21 cellular contexts compared by ENCODE assay signal in genomic region chr3:59663076-59663850, GRCh38.
A peak's percentile ranks its signal among the peaks of the same experiment; 100 is the strongest.
DNase-seq lines count a peak whose midpoint lies in the region; ATAC-seq and TF ChIP-seq lines count a peak whose summit lies in the region.
"Had no signal": no experiment of that assay in that cellular context is flagged by ENCODE, and none has a peak within 500 bp of the region (broad histone marks: within the 10 kb centered on the region; RNA-seq: fewer than 3 reads in every experiment).

No MANE protein-coding gene starts in this region.

- POLR2A ChIA-PET in Caco-2 (lab: Charles Lee) = no interaction called here
- POLR2A ChIA-PET in PC-9 (lab: Charles Lee; ENCODE audit: unreplicated experiment) = no interaction called here

- H3K23ac ChIP-seq in mesenchymal stem cell (ENCODE audit: low read length in 2 of 2) = no peak overlapping the region

- H3K27ac Mint-ChIP-seq in Caco-2 (ENCODE audit: unreplicated experiment) = peak overlapping the region; percentile 80
- H3K27ac Mint-ChIP-seq in activated naive CD4-positive, alpha-beta T cell treated with anti-CD3 and anti-CD28 coated beads for 36 hours = no peak overlapping the region
- H3K27ac Mint-ChIP-seq: CD14-positive monocyte; CD4-positive, alpha-beta T cell; HFFc6 had no signal

- H4K20me1 ChIP-seq in PC-9 (ENCODE audit: insufficient read depth) = no peaks in the 10 kb centered on the region
- H4K20me1 ChIP-seq: BLaER1 treated with 17β-estradiol and CSF1 and Interleukin-3, amounts not matched to agents 10 nM and 100 nM had no signal

- no peak for TF ChIP-seq EP300 in upper lobe of left lung (IDR thresholded peaks at IDR 0.05)

- H3K36me3 ChIP-seq in Caco-2 (ENCODE audit: control insufficient read depth, insufficient read depth, low read length) (no peaks in the 10 kb centered on the region), PC-9 (ENCODE audit: low read depth) (no peaks in the 10 kb centered on the region), mesenchymal stem cell (ENCODE audit: control insufficient read depth in 1 of 2, insufficient read depth in 2 of 2, low read depth in 1 of 2, low read length in 2 of 2) (no peaks in the 10 kb centered on the region), thyroid gland (no peaks in the 10 kb centered on the region), upper lobe of left lung (no peaks in the 10 kb centered on the region)
- H3K36me3 ChIP-seq: BE2C; BLaER1 treated with 17β-estradiol and CSF1 and Interleukin-3, amounts not matched to agents 10 nM and 100 nM; HAP-1 had no signal

- intact Hi-C loops in Caco-2 (cut with micrococcal nuclease; ENCODE audit: unreplicated experiment) (no loop called here), PC-9 (cut with micrococcal nuclease; ENCODE audit: unreplicated experiment) (no loop called here), thyroid gland (cut with DNase I) (no loop called here)
- intact Hi-C loops in activated naive CD4-positive, alpha-beta T cell treated with anti-CD3 and anti-CD28 coated beads for 36 hours (cut with micrococcal nuclease) = no loop called here

- H3K14ac ChIP-seq in mesenchymal stem cell (ENCODE audit: low read length in 2 of 2) = no peak overlapping the region

- peak overlapping the region in 1 of 2 experiments; percentile 7 for H2BK12ac ChIP-seq in mesenchymal stem cell (ENCODE audit: low read length in 2 of 2)

- no peak overlapping the region for H4K8ac ChIP-seq in mesenchymal stem cell (ENCODE audit: low read length)

- H2BK5ac ChIP-seq in mesenchymal stem cell (ENCODE audit: low read depth, low read length, poor library complexity, severe bottlenecking) = no peak overlapping the region

- H3K4ac ChIP-seq in mesenchymal stem cell (ENCODE audit: low read depth in 1 of 2, low read length in 2 of 2) = no peak overlapping the region

- BruUV-seq in Caco-2 (replicated peaks; lab: Mats Ljungman, UMichigan) = no TSS peak
- no TSS peak for BruUV-seq in PC-9 (replicated peaks; lab: Mats Ljungman, UMichigan)

- H3K18ac ChIP-seq in mesenchymal stem cell (ENCODE audit: low read depth in 1 of 2, low read length in 2 of 2) = no peak overlapping the region

- 97% methylated on average over 1 of the region's 2 CpGs for WGBS in mesenchymal stem cell
- WGBS in thyroid gland, 2 donors = 95% methylated on average over 2 of the region's 2 CpGs
- WGBS in upper lobe of left lung, 2 donors = 94 to 100% methylated on average over 2 of the region's 2 CpGs

- H3K4me2 ChIP-seq in PC-9 (peak overlapping the region; percentile 48), mesenchymal stem cell (ENCODE audit: low read length, poor library complexity, severe bottlenecking) (no peak overlapping the region)
- H3K4me2 ChIP-seq: BLaER1 treated with 17β-estradiol and CSF1 and Interleukin-3, amounts not matched to agents 10 nM and 100 nM had no signal

- CTCF ChIA-PET in Caco-2 (lab: Charles Lee) (no interaction called here), PC-9 (lab: Charles Lee) (interaction anchor here (0.7 kb wide), 1 partner anchor 27 kb away, joined by 12 read pairs; no protein-coding TSS in a partner anchor)
- CTCF ChIA-PET in activated naive CD4-positive, alpha-beta T cell treated with anti-CD3 and anti-CD28 coated beads for 36 hours (lab: Charles Lee) = no interaction called here

- H3K4me3 Mint-ChIP-seq in Caco-2 (ENCODE audit: unreplicated experiment) = peak overlapping the region; percentile 65
- no peak overlapping the region for H3K4me3 Mint-ChIP-seq in activated naive CD4-positive, alpha-beta T cell treated with anti-CD3 and anti-CD28 coated beads for 36 hours
- H3K4me3 Mint-ChIP-seq: CD14-positive monocyte; CD4-positive, alpha-beta T cell; CD8-positive, alpha-beta memory T cell; HFFc6 had no signal

- H3K4me1 ChIP-seq in Caco-2 (peaks cover 18% of the 10 kb centered on the region), PC-9 (replicated peaks; ENCODE audit: insufficient read depth) (peaks cover 26% of the 10 kb centered on the region), mesenchymal stem cell (ENCODE audit: control insufficient read depth, insufficient read depth, low read depth, low read length) (no peaks in the 10 kb centered on the region), thyroid gland (peaks cover 16 to 21% of the 10 kb centered on the region in 2 donors), upper lobe of left lung (peaks cover 13 to 31% (median 19%) of the 10 kb centered on the region in 4 donors)
- H3K4me1 ChIP-seq: BE2C; BLaER1 treated with 17β-estradiol and CSF1 and Interleukin-3, amounts not matched to agents 10 nM and 100 nM had no signal

- H3K27me3 ChIP-seq in Caco-2 (replicated peaks; ENCODE audit: control insufficient read depth, insufficient read depth, low read length) (no peaks in the 10 kb centered on the region), PC-9 (ENCODE audit: insufficient read depth, low read depth) (no peaks in the 10 kb centered on the region), mesenchymal stem cell (ENCODE audit: control insufficient read depth in 1 of 2, insufficient read depth in 1 of 2, low read length in 2 of 2) (no peaks in the 10 kb centered on the region), thyroid gland (no peaks in the 10 kb centered on the region), upper lobe of left lung (no peaks in the 10 kb centered on the region)
- H3K27me3 ChIP-seq: BE2C; BLaER1 treated with 17β-estradiol and CSF1 and Interleukin-3, amounts not matched to agents 10 nM and 100 nM had no signal

- H3K4me3 ChIP-seq in Caco-2 (ENCODE audit: low read depth, low read length) (no peak overlapping the region), PC-9 (no peak overlapping the region), mesenchymal stem cell (ENCODE audit: insufficient read depth in 1 of 2, low read depth in 1 of 2, low read length in 2 of 2) (no peak overlapping the region), thyroid gland (replicated peaks in 1 of 3) (no peak overlapping the region), upper lobe of left lung (no peak overlapping the region)
- H3K4me3 ChIP-seq: BLaER1 treated with 17β-estradiol and CSF1 and Interleukin-3, amounts not matched to agents 10 nM and 100 nM; HAP-1 had no signal

- H3K27me3 Mint-ChIP-seq in Caco-2 (ENCODE audit: insufficient read depth, unreplicated experiment) = no peaks in the 10 kb centered on the region
- no peaks in the 10 kb centered on the region for H3K27me3 Mint-ChIP-seq in activated naive CD4-positive, alpha-beta T cell treated with anti-CD3 and anti-CD28 coated beads for 36 hours (ENCODE audit: low read depth)
- H3K27me3 Mint-ChIP-seq: CD4-positive, alpha-beta T cell had no signal

- no peaks in the 10 kb centered on the region for H3K9me2 ChIP-seq in PC-9 (ENCODE audit: insufficient read depth)

- H3K9me3 Mint-ChIP-seq in Caco-2 (ENCODE audit: unreplicated experiment) = no peaks in the 10 kb centered on the region
- H3K9me3 Mint-ChIP-seq in activated naive CD4-positive, alpha-beta T cell treated with anti-CD3 and anti-CD28 coated beads for 36 hours = peaks cover 1% of the 10 kb centered on the region
- H3K9me3 Mint-ChIP-seq: CD4-positive, alpha-beta T cell; CD8-positive, alpha-beta memory T cell had no signal

- no peak overlapping the region for H2BK120ac ChIP-seq in mesenchymal stem cell (ENCODE audit: low read depth, low read length)

- TF ChIP-seq POLR2A in thyroid gland (IDR thresholded peaks at IDR 0.05) (no peak), upper lobe of left lung (IDR thresholded peaks at IDR 0.05) (no peak)

- no peak overlapping the region for H4K91ac ChIP-seq in mesenchymal stem cell (ENCODE audit: low read length)

- H3K79me2 ChIP-seq in PC-9 (ENCODE audit: low read depth) = no peaks in the 10 kb centered on the region

- no peak overlapping the region for H2BK15ac ChIP-seq in mesenchymal stem cell (ENCODE audit: low read depth, poor library complexity, severe bottlenecking)

- no peak for ATAC-seq in upper lobe of left lung (ENCODE audit: low FRiP score in 2 of 2)

- DNase-seq in Caco-2 (no peak), PC-9 (no peak), mesenchymal stem cell (peak; percentile 29), thyroid gland (no peak), NCI-H2029 (lab: John Stamatoyannopoulos, UW) (no peak), upper lobe of left lung (no peak)
- DNase-seq in activated naive CD4-positive, alpha-beta T cell treated with anti-CD3 and anti-CD28 coated beads for 36 hours = no peak
- DNase-seq: ACHN; AML-193; BE2C; Calu3; CD4-positive, alpha-beta T cell; CD8-positive, alpha-beta memory T cell; DMS53; DMS79 treated with DMSO at 0.1 percent for 48 hours; GF-D8; GOT3; HFFc6 had no signal

- no peak overlapping the region for H2AK5ac ChIP-seq in mesenchymal stem cell (ENCODE audit: low read length, severe bottlenecking)

- no peak overlapping the region for H3K9ac ChIP-seq in mesenchymal stem cell (ENCODE audit: low read length)
- H3K9ac ChIP-seq: BLaER1 treated with 17β-estradiol and CSF1 and Interleukin-3, amounts not matched to agents 10 nM and 100 nM had no signal

- H3K36me3 Mint-ChIP-seq in Caco-2 (ENCODE audit: insufficient read depth, unreplicated experiment) = peaks cover 7% of the 10 kb centered on the region
- no peaks in the 10 kb centered on the region for H3K36me3 Mint-ChIP-seq in activated naive CD4-positive, alpha-beta T cell treated with anti-CD3 and anti-CD28 coated beads for 36 hours (ENCODE audit: low read depth)
- H3K36me3 Mint-ChIP-seq: CD14-positive monocyte had no signal

- H3F3A ChIP-seq in PC-9 (ENCODE audit: insufficient read depth, low read depth) = peaks cover 12% of the 10 kb centered on the region; the same call in 1 of the 2 replicates

- no peak overlapping the region for H3K27ac ChIP-seq in PC-9
- no peak overlapping the region for H3K27ac ChIP-seq in mesenchymal stem cell (ENCODE audit: low read length, poor library complexity, severe bottlenecking)
- peak overlapping the region; percentile 23 to 82 (median 66) for H3K27ac ChIP-seq in thyroid gland
- H3K27ac ChIP-seq in upper lobe of left lung = no peak overlapping the region
- H3K27ac ChIP-seq: BLaER1 treated with 17β-estradiol and CSF1 and Interleukin-3, amounts not matched to agents 10 nM and 100 nM had no signal

- H3K4me1 Mint-ChIP-seq in Caco-2 (ENCODE audit: low read depth, unreplicated experiment) = peaks cover 16% of the 10 kb centered on the region
- no peaks in the 10 kb centered on the region for H3K4me1 Mint-ChIP-seq in activated naive CD4-positive, alpha-beta T cell treated with anti-CD3 and anti-CD28 coated beads for 36 hours (ENCODE audit: low read depth)
- H3K4me1 Mint-ChIP-seq: CD14-positive monocyte; CD8-positive, alpha-beta memory T cell had no signal

- no peak overlapping the region for H2AFZ ChIP-seq in PC-9
- H2AFZ ChIP-seq in mesenchymal stem cell (ENCODE audit: low read depth, low read length) = no peak overlapping the region

- TF ChIP-seq CTCF in Caco-2 (IDR thresholded peaks at IDR 0.05; ENCODE audit: insufficient read depth in 1 of 2, low read depth in 1 of 2, low read length in 1 of 2, severe bottlenecking in 1 of 2, unreplicated experiment in 1 of 2) (no peak), PC-9 (conservative IDR thresholded peaks at IDR 0.05) (no peak), thyroid gland (IDR thresholded peaks at IDR 0.05) (no peak), upper lobe of left lung (IDR thresholded peaks at IDR 0.05) (no peak)

- no peaks in the 10 kb centered on the region for H3K79me1 ChIP-seq in mesenchymal stem cell (replicated peaks; ENCODE audit: low read length, poor library complexity, severe bottlenecking)

- no peaks in the 10 kb centered on the region for H3K9me3 ChIP-seq in Caco-2
- H3K9me3 ChIP-seq in PC-9 (ENCODE audit: insufficient read depth, low read depth) = no peaks in the 10 kb centered on the region
- H3K9me3 ChIP-seq in mesenchymal stem cell (ENCODE audit: control insufficient read depth, low read length) = no peaks in the 10 kb centered on the region
- no peaks in the 10 kb centered on the region for H3K9me3 ChIP-seq in thyroid gland
- H3K9me3 ChIP-seq in upper lobe of left lung = no peaks in the 10 kb centered on the region
- H3K9me3 ChIP-seq: BE2C, HAP-1 had no signal

Comparison
In these comparisons a context has a peak if more than half of its experiments do, and no peak if none do; other contexts are left out.
1. H3K27ac ChIP-seq: peak in thyroid gland (3 of 3); none in PC-9 (single experiment), mesenchymal stem cell (single experiment) and upper lobe of left lung (0 of 4).